In genomic region chrX:101208152-101208905, GRCh38 we compare ENCODE assay signal across 12 cellular contexts. TPM values are rescaled to one million over a fixed set of nuclear protein-coding genes. Genes with fewer than 3 reads are reported as not detected.
DNase-seq lines count a peak whose midpoint lies in the region; ATAC-seq, FAIRE-seq and TF ChIP-seq lines count a peak whose summit lies in the region.
"Had no signal": no experiment of that assay in that cellular context is flagged by ENCODE, and none has a peak within 500 bp of the region (broad histone marks: within the 10 kb centered on the region; RNA-seq: fewer than 3 reads in every experiment).

No MANE protein-coding gene starts in this region.

- 45 to 60% methylated on average over 4 of the region's 4 CpGs for WGBS in lung, 2 donors
- WGBS in testis, 2 donors, result 36 to 57% methylated on average over 3 to 4 of the region's 4 CpGs

- intact Hi-C loops in testis (cut with DNase I; ENCODE audit: low total_unique reads), result no loop called here

- no peak for TF ChIP-seq RAD21 in Ishikawa (IDR thresholded peaks at IDR 0.05; ENCODE audit: low read depth)

- FAIRE-seq in D721Med (lab: Jason Lieb, UNC), result no peak
- FAIRE-seq: RCC 7860 had no signal

- no peaks in the 10 kb centered on the region for H3K4me1 ChIP-seq in lung (ENCODE audit: control insufficient read depth in 2 of 2, insufficient read depth in 2 of 2, low read length in 2 of 2)
- H3K4me1 ChIP-seq in testis, result no peaks in the 10 kb centered on the region
- H3K4me1 ChIP-seq: parathyroid adenoma had no signal

- DNase-seq in lung (ENCODE audit: low spot score), result no peak
- no peak for DNase-seq in testis
- no peak for DNase-seq in D721Med (ENCODE audit: insufficient read length, low spot score)
- DNase-seq in amygdala (lab: John Stamatoyannopoulos, UW), result no peak
- no peak for DNase-seq in NCI-H187 treated with DMSO at 0.1 percent for 48 hours (lab: John Stamatoyannopoulos, UW)
- DNase-seq: activated CD4-positive, alpha-beta T cell treated with anti-CD3 and anti-CD28 coated beads for 4 hours; cerebellar nuclear complex had no signal

- H3K4me3 ChIP-seq in lung (no peak overlapping the region), testis (no peak overlapping the region)

- H3K9me3 ChIP-seq in lung (ENCODE audit: control insufficient read depth in 2 of 2, insufficient read depth in 1 of 2, low read length in 1 of 2) (no peaks in the 10 kb centered on the region), testis (no peaks in the 10 kb centered on the region)

- H3K27ac ChIP-seq in lung (ENCODE audit: low read depth in 1 of 2, low read length in 1 of 2) (no peak overlapping the region), testis (no peak overlapping the region)
- H3K27ac ChIP-seq: parathyroid adenoma had no signal

- ATAC-seq in GM18498 (IDR thresholded peaks at IDR 0.05; ENCODE audit: unreplicated experiment) (peak; percentile 38), GM21423 (IDR thresholded peaks at IDR 0.05; ENCODE audit: unreplicated experiment) (peak; percentile 50), lung (ENCODE audit: insufficient read depth, low FRiP score) (peak; percentile 27)

- H3K36me3 ChIP-seq in lung (ENCODE audit: control insufficient read depth in 2 of 2, insufficient read depth in 2 of 2, low read length in 2 of 2), result no peaks in the 10 kb centered on the region
- H3K36me3 ChIP-seq in testis (ENCODE audit: low read depth, missing control alignments), result no peaks in the 10 kb centered on the region

- TF ChIP-seq POLR2A in testis (IDR thresholded peaks at IDR 0.05), result no peak

- no peak for TF ChIP-seq EP300 in Ishikawa (IDR thresholded peaks at IDR 0.05; ENCODE audit: borderline replicate concordance)

- no peak for TF ChIP-seq CTCF in lung (IDR thresholded peaks at IDR 0.05; ENCODE audit: control extremely low read depth, extremely low read depth)
- TF ChIP-seq CTCF in testis (IDR thresholded peaks at IDR 0.05), result no peak
- no peak for TF ChIP-seq CTCF in D721Med (IDR thresholded peaks at IDR 0.05; ENCODE audit: insufficient read depth, missing control alignments)

- H3K27me3 ChIP-seq in lung (ENCODE audit: control insufficient read depth, insufficient read depth) (no peaks in the 10 kb centered on the region), testis (no peaks in the 10 kb centered on the region)

TF ChIP-seq in Ishikawa, 13 proteins besides CTCF, POLR2A, EP300 and RAD21:
- TF ChIP-seq TAF1 (IDR thresholded peaks at IDR 0.05; ENCODE audit: low read depth) (no peak), FOXM1 (IDR thresholded peaks at IDR 0.05; ENCODE audit: borderline replicate concordance, low read depth) (no peak), ZBTB7A (IDR thresholded peaks at IDR 0.05; ENCODE audit: low read depth) (no peak), YY1 (IDR thresholded peaks at IDR 0.05; ENCODE audit: low read depth) (no peak), REST (IDR thresholded peaks at IDR 0.05; ENCODE audit: low read depth) (no peak), NFIC (IDR thresholded peaks at IDR 0.05) (no peak), TEAD4 (IDR thresholded peaks at IDR 0.05) (0 out of 2 replicates have a peak, but pooled peaks have one; percentile 10)

RNA-seq across cellular contexts. Expression of gene DRP2, which starts 11.3 kb away (rescaled TPM):
- under 1 TPM; 0.03 to 0.74 TPM for total RNA-seq in lung
- under 1 TPM in 1 of 2 donors, not detected in 1; 0.01 TPM for polyA plus RNA-seq in lung
- total RNA-seq in testis, result 1 to 10 TPM; 1.6 to 1.7 TPM
- polyA plus RNA-seq in testis (ENCODE audit: insufficient read depth, low read depth, low replicate concordance), result 0.82 TPM
